8 cellular contexts compared by ENCODE assay signal in genomic region chr13:51729853-51730553, GRCh38.
A peak's percentile ranks its signal among the peaks of the same experiment; 100 is the strongest.
DNase-seq lines count a peak whose midpoint lies in the region; ATAC-seq and TF ChIP-seq lines count a peak whose summit lies in the region.

No MANE protein-coding gene starts in this region.

- no peak overlapping the region for H3K9ac ChIP-seq in endodermal cell (ENCODE audit: extremely low read depth, low read length, poor library complexity, severe bottlenecking)

- H3K27ac ChIP-seq in endodermal cell (ENCODE audit: low read depth, low read length): peak overlapping the region; percentile 19
- H3K27ac ChIP-seq in ovary: peak overlapping the region in 1 of 2 donors; percentile 45
- peak overlapping the region; percentile 89 to 100 for H3K27ac ChIP-seq in aorta (ENCODE audit: low read depth in 1 of 2, low read length in 2 of 2)

- no peak overlapping the region for H3K4me3 Mint-ChIP-seq in endodermal cell

- H3K36me3 Mint-ChIP-seq in endodermal cell (ENCODE audit: low read depth): peaks cover 15% of the 10 kb centered on the region

- no peak for TF ChIP-seq EP300 in ovary (IDR thresholded peaks at IDR 0.05)

- H3K9me3 Mint-ChIP-seq in endodermal cell: no peaks in the 10 kb centered on the region

- ATAC-seq in aorta (ENCODE audit: low FRiP score) (peak; percentile 86), GM21737 (IDR thresholded peaks at IDR 0.05; ENCODE audit: unreplicated experiment) (no peak)

- no peaks in the 10 kb centered on the region for H3K9me3 ChIP-seq in endodermal cell (ENCODE audit: control insufficient read depth, low read length)
- H3K9me3 ChIP-seq in ovary: no peaks in the 10 kb centered on the region
- H3K9me3 ChIP-seq in aorta (ENCODE audit: control insufficient read depth, low read length): no peaks in the 10 kb centered on the region

- no peaks in the 10 kb centered on the region for H3K4me1 Mint-ChIP-seq in endodermal cell

- intact Hi-C loops in ovary (cut with DNase I): loop anchor here (5.0 to 10.0 kb wide), 6 partner anchors 75 to 505 kb away; partner anchors contain the start of genes INTS6 (in 3 of the 4), WDFY2 (in 3 of the 4), DHRS12 (in 1 of the 4) and FAM124A (in 1 of the 4)
- intact Hi-C loops in aorta (cut with DNase I): loop anchor here (2.0 to 10.0 kb wide), 4 partner anchors 55 to 293 kb away; partner anchors contain the start of genes INTS6 (in 1 of the 2) and WDFY2 (in 1 of the 2)

- no peak for TF ChIP-seq POLR2A in ovary (IDR thresholded peaks at IDR 0.05)

- no peak overlapping the region for H3K27ac Mint-ChIP-seq in endodermal cell

- peak; percentile 12 for DNase-seq in stimulated activated naive CD4-positive, alpha-beta T cell treated with Interleukin-2 at 50 U/mL for 16 hours (lab: John Stamatoyannopoulos, UW)
- DNase-seq in stimulated activated naive CD4-positive, alpha-beta T cell (lab: John Stamatoyannopoulos, UW): no peak
- DNase-seq in endodermal cell (no peak), ovary (peak; percentile 43 to 70 (median 49)), aorta (peak; percentile 76 to 86), SIG-M5 treated with dmso at 0.1 percent for 504 hours (lab: John Stamatoyannopoulos, UW; ENCODE audit: unreplicated experiment) (no peak), AML-193 (lab: John Stamatoyannopoulos, UW) (no peak)

- H3K4me3 ChIP-seq in endodermal cell (ENCODE audit: low read length): no peak overlapping the region
- H3K4me3 ChIP-seq in ovary: no peak overlapping the region
- H3K4me3 ChIP-seq in aorta (ENCODE audit: low read length in 2 of 2): no peak overlapping the region

- H3K36me3 ChIP-seq in endodermal cell (ENCODE audit: control insufficient read depth, insufficient read depth, low read length) (peaks cover 13% of the 10 kb centered on the region), ovary (no peaks in the 10 kb centered on the region), aorta (ENCODE audit: control insufficient read depth in 1 of 2, insufficient read depth in 2 of 2, low read length in 1 of 2) (peaks cover 0 to under 1% of the 10 kb centered on the region in 2 donors)

- H3K4me1 ChIP-seq in endodermal cell (ENCODE audit: control insufficient read depth, insufficient read depth, low read length) (no peaks in the 10 kb centered on the region), ovary (ENCODE audit: insufficient read depth) (peaks cover 22% of the 10 kb centered on the region), aorta (ENCODE audit: control insufficient read depth in 1 of 2, insufficient read depth in 2 of 2, low read length in 2 of 2) (peaks cover 16 to 29% of the 10 kb centered on the region in 2 donors)

- TF ChIP-seq CTCF in endodermal cell (conservative IDR thresholded peaks at IDR 0.05) (no peak), ovary (IDR thresholded peaks at IDR 0.05) (no peak)

- 83 to 90% methylated on average over 8 to 11 of the region's 11 CpGs for whole genome bisulfite sequencing in endodermal cell (ENCODE audit: insufficient coverage in 1 of 2, insufficient read length in 1 of 2), 2 experiments
- 28 to 49% (median 42%) methylated on average over 11 of the region's 11 CpGs for WGBS in ovary, 3 donors
- 8 to 11% methylated on average over 11 of the region's 11 CpGs for WGBS in aorta, 2 donors

- no peaks in the 10 kb centered on the region for H3K27me3 ChIP-seq in endodermal cell (ENCODE audit: control insufficient read depth, insufficient read depth, low read length, poor library complexity, severe bottlenecking)
- H3K27me3 ChIP-seq in ovary: no peaks in the 10 kb centered on the region
- no peaks in the 10 kb centered on the region for H3K27me3 ChIP-seq in aorta (ENCODE audit: control insufficient read depth in 1 of 2, insufficient read depth in 2 of 2, low read length in 1 of 2)

- no peaks in the 10 kb centered on the region for H3K27me3 Mint-ChIP-seq in endodermal cell (ENCODE audit: insufficient read depth)

Comparison
In these comparisons a context has a peak if more than half of its experiments do, and no peak if none do; other contexts are left out.
1. DNase-seq: peak in stimulated activated naive CD4-positive, alpha-beta T cell treated with Interleukin-2 at 50 U/mL for 16 hours (single experiment), ovary (5 of 5) and aorta (2 of 2); none in stimulated activated naive CD4-positive, alpha-beta T cell (0 of 6), endodermal cell (single experiment), SIG-M5 treated with dmso at 0.1 percent for 504 hours (single experiment) and AML-193 (0 of 2).